ENCODE assay signal across 1 cellular context in the genomic region with DNA sequence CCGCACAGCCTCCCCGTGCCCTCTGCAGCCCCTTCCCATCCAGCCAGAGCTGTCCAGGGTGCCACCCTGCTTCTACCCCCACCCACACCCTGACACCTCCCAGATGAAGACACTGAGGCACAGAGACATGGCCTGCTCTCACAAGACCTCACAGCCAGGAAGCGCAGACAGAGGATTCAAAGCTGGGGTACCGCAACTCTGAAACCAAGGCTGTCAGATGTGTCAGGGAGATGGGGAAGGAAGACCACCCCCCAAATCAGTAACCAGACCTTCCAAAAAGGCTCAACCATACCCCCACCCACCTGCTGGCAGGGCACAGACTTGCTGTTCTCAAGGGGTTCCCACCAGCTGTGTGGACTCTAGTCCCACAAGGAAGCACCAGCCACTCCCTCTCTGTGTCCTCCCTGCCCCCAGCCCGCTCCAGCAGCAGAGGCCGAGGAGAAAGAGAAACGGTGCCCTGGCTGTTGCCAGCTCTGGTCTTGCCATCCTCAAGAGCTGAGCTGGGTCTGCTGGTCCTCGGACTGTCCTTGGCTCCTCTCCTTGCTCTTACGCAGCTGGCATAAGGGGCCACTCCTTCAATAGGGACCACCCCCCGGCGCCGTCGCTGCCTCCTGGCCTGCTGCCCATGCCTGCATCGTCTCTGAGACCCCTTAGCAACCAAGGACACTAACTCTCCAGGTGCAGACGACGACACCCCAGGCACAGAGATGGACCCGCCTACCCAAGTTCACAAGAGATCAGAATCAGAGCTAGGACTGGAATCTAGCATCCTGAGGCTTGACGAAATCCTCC.
TF ChIP-seq lines count a peak whose summit lies in the region.

No MANE protein-coding gene starts in this region.

TF ChIP-seq in HepG2, 621 proteins besides CTCF, POLR2A, EP300 and RAD21 (continued from another document):
- TF ChIP-seq PRPF4 (IDR thresholded peaks at IDR 0.05; ENCODE audit: low read depth, low read length, poor library complexity, severe bottlenecking) (no peak), ETV6 (CRISPR knock-in tag; conservative IDR thresholded peaks at IDR 0.05) (no peak), HNF4G (IDR thresholded peaks at IDR 0.05; ENCODE audit: borderline replicate concordance, low read depth, low read length) (no peak), HNF4G (CRISPR knock-in tag; IDR thresholded peaks at IDR 0.05; ENCODE audit: borderline replicate concordance, low read depth) (no peak), ZNF749 (CRISPR knock-in tag; IDR thresholded peaks at IDR 0.05; ENCODE audit: borderline replicate concordance) (no peak), KAT8 (CRISPR knock-in tag; IDR thresholded peaks at IDR 0.05) (no peak), ZNF672 (CRISPR knock-in tag; IDR thresholded peaks at IDR 0.05) (no peak), ZNF24 (IDR thresholded peaks at IDR 0.05) (no peak), HES4 (CRISPR knock-in tag; IDR thresholded peaks at IDR 0.05; ENCODE audit: borderline replicate concordance) (no peak), ZFP41 (CRISPR knock-in tag; IDR thresholded peaks at IDR 0.05; ENCODE audit: borderline replicate concordance) (no peak), ZSCAN31 (CRISPR knock-in tag; IDR thresholded peaks at IDR 0.05; ENCODE audit: low read depth) (no peak), KDM1A (CRISPR knock-in tag; IDR thresholded peaks at IDR 0.05) (no peak), ONECUT2 (CRISPR knock-in tag; IDR thresholded peaks at IDR 0.05) (no peak), ZNF484 (CRISPR knock-in tag; IDR thresholded peaks at IDR 0.05; ENCODE audit: borderline replicate concordance, low read depth) (no peak), KDM2A (CRISPR knock-in tag; IDR thresholded peaks at IDR 0.05; ENCODE audit: borderline replicate concordance, low read depth) (no peak), ZNF44 (CRISPR knock-in tag; IDR thresholded peaks at IDR 0.05) (no peak), WIZ (CRISPR knock-in tag; IDR thresholded peaks at IDR 0.05) (0 out of 2 replicates have a peak, but pooled peaks have one; percentile 43), ZBTB7A (CRISPR knock-in tag; IDR thresholded peaks at IDR 0.05) (0 out of 2 replicates have a peak, but pooled peaks have one; percentile 22), KLF15 (CRISPR knock-in tag; IDR thresholded peaks at IDR 0.05; ENCODE audit: borderline replicate concordance) (no peak), NCOR1 (IDR thresholded peaks at IDR 0.05; ENCODE audit: borderline replicate concordance, low read length) (no peak), MIER2 (CRISPR knock-in tag; IDR thresholded peaks at IDR 0.05) (no peak), ZNF768 (CRISPR knock-in tag; IDR thresholded peaks at IDR 0.05) (no peak), CEBPB (IDR thresholded peaks at IDR 0.05; ENCODE audit: borderline replicate concordance, low read depth, low read length) (no peak), ZNF501 (CRISPR knock-in tag; IDR thresholded peaks at IDR 0.05) (0 out of 2 replicates have a peak, but pooled peaks have one; percentile 35), ZBTB42 (CRISPR knock-in tag; IDR thresholded peaks at IDR 0.05) (0 out of 2 replicates have a peak, but pooled peaks have one; percentile 27), ZNF101 (CRISPR knock-in tag; IDR thresholded peaks at IDR 0.05; ENCODE audit: borderline replicate concordance, low read depth) (no peak), ZNF772 (CRISPR knock-in tag; IDR thresholded peaks at IDR 0.05) (no peak), CEBPG (CRISPR knock-in tag; IDR thresholded peaks at IDR 0.05) (no peak)
- TF ChIP-seq, protein P1, sequence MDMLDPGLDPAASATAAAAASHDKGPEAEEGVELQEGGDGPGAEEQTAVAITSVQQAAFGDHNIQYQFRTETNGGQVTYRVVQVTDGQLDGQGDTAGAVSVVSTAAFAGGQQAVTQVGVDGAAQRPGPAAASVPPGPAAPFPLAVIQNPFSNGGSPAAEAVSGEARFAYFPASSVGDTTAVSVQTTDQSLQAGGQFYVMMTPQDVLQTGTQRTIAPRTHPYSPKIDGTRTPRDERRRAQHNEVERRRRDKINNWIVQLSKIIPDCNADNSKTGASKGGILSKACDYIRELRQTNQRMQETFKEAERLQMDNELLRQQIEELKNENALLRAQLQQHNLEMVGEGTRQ (IDR thresholded peaks at IDR 0.05; ENCODE audit: low read depth, low read length), result no peak
- TF ChIP-seq, protein P1 (CRISPR knock-in tag; IDR thresholded peaks at IDR 0.05; ENCODE audit: borderline replicate concordance), result no peak
- TF ChIP-seq, protein P2, sequence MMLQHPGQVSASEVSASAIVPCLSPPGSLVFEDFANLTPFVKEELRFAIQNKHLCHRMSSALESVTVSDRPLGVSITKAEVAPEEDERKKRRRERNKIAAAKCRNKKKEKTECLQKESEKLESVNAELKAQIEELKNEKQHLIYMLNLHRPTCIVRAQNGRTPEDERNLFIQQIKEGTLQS (CRISPR knock-in tag; IDR thresholded peaks at IDR 0.05), result no peak
- TF ChIP-seq, protein P3, sequence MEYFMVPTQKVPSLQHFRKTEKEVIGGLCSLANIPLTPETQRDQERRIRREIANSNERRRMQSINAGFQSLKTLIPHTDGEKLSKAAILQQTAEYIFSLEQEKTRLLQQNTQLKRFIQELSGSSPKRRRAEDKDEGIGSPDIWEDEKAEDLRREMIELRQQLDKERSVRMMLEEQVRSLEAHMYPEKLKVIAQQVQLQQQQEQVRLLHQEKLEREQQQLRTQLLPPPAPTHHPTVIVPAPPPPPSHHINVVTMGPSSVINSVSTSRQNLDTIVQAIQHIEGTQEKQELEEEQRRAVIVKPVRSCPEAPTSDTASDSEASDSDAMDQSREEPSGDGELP (IDR thresholded peaks at IDR 0.05; ENCODE audit: borderline replicate concordance, low read depth), result peak; percentile 65; the same call in 1 of the 2 replicates
- TF ChIP-seq, protein P4, sequence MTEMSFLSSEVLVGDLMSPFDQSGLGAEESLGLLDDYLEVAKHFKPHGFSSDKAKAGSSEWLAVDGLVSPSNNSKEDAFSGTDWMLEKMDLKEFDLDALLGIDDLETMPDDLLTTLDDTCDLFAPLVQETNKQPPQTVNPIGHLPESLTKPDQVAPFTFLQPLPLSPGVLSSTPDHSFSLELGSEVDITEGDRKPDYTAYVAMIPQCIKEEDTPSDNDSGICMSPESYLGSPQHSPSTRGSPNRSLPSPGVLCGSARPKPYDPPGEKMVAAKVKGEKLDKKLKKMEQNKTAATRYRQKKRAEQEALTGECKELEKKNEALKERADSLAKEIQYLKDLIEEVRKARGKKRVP (CRISPR knock-in tag; IDR thresholded peaks at IDR 0.05), result no peak
- TF ChIP-seq, protein P5, sequence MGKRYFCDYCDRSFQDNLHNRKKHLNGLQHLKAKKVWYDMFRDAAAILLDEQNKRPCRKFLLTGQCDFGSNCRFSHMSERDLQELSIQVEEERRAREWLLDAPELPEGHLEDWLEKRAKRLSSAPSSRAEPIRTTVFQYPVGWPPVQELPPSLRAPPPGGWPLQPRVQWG (CRISPR knock-in tag; IDR thresholded peaks at IDR 0.05; ENCODE audit: borderline replicate concordance, low read depth), result no peak
- TF ChIP-seq, protein P6, sequence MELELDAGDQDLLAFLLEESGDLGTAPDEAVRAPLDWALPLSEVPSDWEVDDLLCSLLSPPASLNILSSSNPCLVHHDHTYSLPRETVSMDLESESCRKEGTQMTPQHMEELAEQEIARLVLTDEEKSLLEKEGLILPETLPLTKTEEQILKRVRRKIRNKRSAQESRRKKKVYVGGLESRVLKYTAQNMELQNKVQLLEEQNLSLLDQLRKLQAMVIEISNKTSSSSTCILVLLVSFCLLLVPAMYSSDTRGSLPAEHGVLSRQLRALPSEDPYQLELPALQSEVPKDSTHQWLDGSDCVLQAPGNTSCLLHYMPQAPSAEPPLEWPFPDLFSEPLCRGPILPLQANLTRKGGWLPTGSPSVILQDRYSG (CRISPR knock-in tag; IDR thresholded peaks at IDR 0.05), result no peak
